Comparison of ENCODE assay signal across 9 cellular contexts in genomic region chr14:76348898-76349297, GRCh38. TPM values are rescaled to one million over a fixed set of nuclear protein-coding genes. Genes with fewer than 3 reads are reported as not detected.
A peak's percentile ranks its signal among the peaks of the same experiment; 100 is the strongest.
DNase-seq lines count a peak whose midpoint lies in the region; ATAC-seq and TF ChIP-seq lines count a peak whose summit lies in the region.
"Had no signal": no experiment of that assay in that cellular context is flagged by ENCODE, and none has a peak within 500 bp of the region (broad histone marks: within the 10 kb centered on the region; RNA-seq: fewer than 3 reads in every experiment).

No MANE protein-coding gene starts in this region.

- no peak overlapping the region for H3K9ac ChIP-seq in HUES48 (ENCODE audit: low read depth, low read length)
- no peak overlapping the region for H3K9ac ChIP-seq in MM.1S (ENCODE audit: low read length)

- H3K4me1 ChIP-seq in HUES48 (ENCODE audit: control insufficient read depth, insufficient read depth, low read length) (peaks cover 4% of the 10 kb centered on the region; the same call in 1 of the 2 replicates), adrenal gland (replicated peaks in 1 of 2) (peaks cover 0 to 6% of the 10 kb centered on the region in 2 donors), upper lobe of right lung (peaks cover 6% of the 10 kb centered on the region), MM.1S (ENCODE audit: low read length) (no peaks in the 10 kb centered on the region)

- ATAC-seq in left ventricle myocardium superior (peak; percentile 54), upper lobe of right lung (peak; percentile 15), GM19023 (IDR thresholded peaks at IDR 0.05; ENCODE audit: unreplicated experiment) (no peak)
- no peak for ATAC-seq in activated CD8-positive, alpha-beta T cell treated with anti-CD3 and anti-CD28 coated beads for 36 hours
- ATAC-seq: activated naive CD4-positive, alpha-beta T cell treated with anti-CD3 and anti-CD28 coated beads, Interleukin-2, amount 50 U/mL, for 72 hours had no signal

- TF ChIP-seq CTCF in adrenal gland (IDR thresholded peaks at IDR 0.05) (no peak), upper lobe of right lung (IDR thresholded peaks at IDR 0.05) (no peak), MM.1S (IDR thresholded peaks at IDR 0.05; ENCODE audit: low read length) (no peak)
- no peak for TF ChIP-seq CTCF in activated CD8-positive, alpha-beta T cell treated with anti-CD3 and anti-CD28 coated beads for 36 hours (IDR thresholded peaks at IDR 0.05)

- no peak for TF ChIP-seq POLR2A in adrenal gland (IDR thresholded peaks at IDR 0.05)

- DNase-seq in adrenal gland: peak in 6 of 7 donors; percentile 23 to 61 (median 32)
- no peak for DNase-seq in left ventricle myocardium superior
- no peak for DNase-seq in upper lobe of right lung
- no peak for DNase-seq in activated CD8-positive, alpha-beta T cell treated with anti-CD3 and anti-CD28 coated beads for 36 hours
- DNase-seq in MM.1S: no peak
- DNase-seq: NCI-H2107 had no signal

- no peak overlapping the region for H2AFZ ChIP-seq in MM.1S (ENCODE audit: low read length)

- no peak overlapping the region for H3K4me3 Mint-ChIP-seq in activated CD8-positive, alpha-beta T cell treated with anti-CD3 and anti-CD28 coated beads for 36 hours

- H3K27ac ChIP-seq in HUES48 (ENCODE audit: low read depth, low read length) (peak overlapping the region; percentile 32), adrenal gland (no peak overlapping the region), upper lobe of right lung (no peak overlapping the region), MM.1S (ENCODE audit: low read length) (no peak overlapping the region)

- H3K9me2 ChIP-seq in MM.1S (replicated peaks; ENCODE audit: insufficient read depth, low read length): no peaks in the 10 kb centered on the region

- no peak overlapping the region for H3K27ac Mint-ChIP-seq in activated CD8-positive, alpha-beta T cell treated with anti-CD3 and anti-CD28 coated beads for 36 hours
- H3K27ac Mint-ChIP-seq: activated naive CD4-positive, alpha-beta T cell treated with anti-CD3 and anti-CD28 coated beads, Interleukin-2, amount 50 U/mL, for 72 hours had no signal

- no peaks in the 10 kb centered on the region for H3F3A ChIP-seq in MM.1S (ENCODE audit: insufficient read depth, low read length)

- no peaks in the 10 kb centered on the region for H3K36me3 Mint-ChIP-seq in activated CD8-positive, alpha-beta T cell treated with anti-CD3 and anti-CD28 coated beads for 36 hours (ENCODE audit: low read depth)
- H3K36me3 Mint-ChIP-seq: activated naive CD4-positive, alpha-beta T cell treated with anti-CD3 and anti-CD28 coated beads, Interleukin-2, amount 50 U/mL, for 72 hours had no signal

- no peaks in the 10 kb centered on the region for H4K20me1 ChIP-seq in MM.1S (ENCODE audit: insufficient read depth, low read length)

- H3K4me1 Mint-ChIP-seq in activated CD8-positive, alpha-beta T cell treated with anti-CD3 and anti-CD28 coated beads for 36 hours (ENCODE audit: low read depth): no peaks in the 10 kb centered on the region

- POLR2A ChIA-PET in activated CD8-positive, alpha-beta T cell treated with anti-CD3 and anti-CD28 coated beads for 36 hours (lab: Charles Lee): no interaction called here

- no peaks in the 10 kb centered on the region for H3K36me3 ChIP-seq in HUES48 (ENCODE audit: control insufficient read depth, insufficient read depth, low read length)
- no peaks in the 10 kb centered on the region for H3K36me3 ChIP-seq in adrenal gland (replicated peaks in 1 of 2)
- H3K36me3 ChIP-seq in upper lobe of right lung: no peaks in the 10 kb centered on the region
- H3K36me3 ChIP-seq in MM.1S (replicated peaks; ENCODE audit: insufficient read depth, low read length): no peaks in the 10 kb centered on the region

- no peaks in the 10 kb centered on the region for H3K9me3 Mint-ChIP-seq in activated CD8-positive, alpha-beta T cell treated with anti-CD3 and anti-CD28 coated beads for 36 hours
- H3K9me3 Mint-ChIP-seq: activated naive CD4-positive, alpha-beta T cell treated with anti-CD3 and anti-CD28 coated beads, Interleukin-2, amount 50 U/mL, for 72 hours had no signal

- H3K4me3 ChIP-seq in HUES48 (ENCODE audit: low read depth, low read length) (no peak overlapping the region), adrenal gland (no peak overlapping the region), upper lobe of right lung (no peak overlapping the region), MM.1S (ENCODE audit: low read length) (no peak overlapping the region)

- H3K9me3 ChIP-seq in HUES48 (ENCODE audit: control insufficient read depth, insufficient read depth, low read length): no peaks in the 10 kb centered on the region
- no peaks in the 10 kb centered on the region for H3K9me3 ChIP-seq in adrenal gland (replicated peaks in 1 of 3)
- no peaks in the 10 kb centered on the region for H3K9me3 ChIP-seq in upper lobe of right lung
- no peaks in the 10 kb centered on the region for H3K9me3 ChIP-seq in MM.1S (replicated peaks; ENCODE audit: insufficient read depth, low read length)

- intact Hi-C loops in adrenal gland (cut with DNase I): no loop called here
- intact Hi-C loops in left ventricle myocardium superior (cut with micrococcal nuclease): no loop called here
- intact Hi-C loops in upper lobe of right lung (cut with DNase I): no loop called here
- intact Hi-C loops in activated CD8-positive, alpha-beta T cell treated with anti-CD3 and anti-CD28 coated beads for 36 hours (cut with micrococcal nuclease): no loop called here

- CTCF ChIA-PET in activated CD8-positive, alpha-beta T cell treated with anti-CD3 and anti-CD28 coated beads for 36 hours (lab: Charles Lee): interaction anchor here (7.6 kb wide), 1 partner anchor 296 kb away, joined by 108 read pairs; no protein-coding TSS in a partner anchor

- WGBS in adrenal gland, 4 donors: 20 to 45% (median 36%) methylated on average over 7 to 8 of the region's 8 CpGs

- H3K4me2 ChIP-seq in MM.1S (ENCODE audit: low read depth, low read length): no peak overlapping the region

- peaks cover 12% of the 10 kb centered on the region for H3K27me3 Mint-ChIP-seq in activated CD8-positive, alpha-beta T cell treated with anti-CD3 and anti-CD28 coated beads for 36 hours

- H3K27me3 ChIP-seq in HUES48 (ENCODE audit: control insufficient read depth, insufficient read depth, low read length) (peaks cover 29% of the 10 kb centered on the region), adrenal gland (no peaks in the 10 kb centered on the region), upper lobe of right lung (no peaks in the 10 kb centered on the region), MM.1S (replicated peaks; ENCODE audit: insufficient read depth, low read length) (no peaks in the 10 kb centered on the region)

- no peaks in the 10 kb centered on the region for H3K79me2 ChIP-seq in MM.1S (ENCODE audit: low read length)

RNA-seq across cellular contexts. Expression of gene ESRRB, which starts 27.0 kb away (rescaled TPM):
- total RNA-seq in adrenal gland (under 1 TPM in 5 of 8 donors, not detected in 3; 0.21 to 0.55 (median 0.31) TPM), left ventricle myocardium superior (4.6 TPM), upper lobe of right lung (not detected)
- polyA plus RNA-seq in adrenal gland: under 1 TPM in 1 of 3 donors, not detected in 2; 0.20 TPM
- under 1 TPM; 0.18 to 0.27 TPM for total RNA-seq in activated CD8-positive, alpha-beta T cell treated with anti-CD3 and anti-CD28 coated beads for 36 hours

Comparison
In these comparisons a context has a peak if more than half of its experiments do, and no peak if none do; other contexts are left out.
1. DNase-seq: peak in adrenal gland (6 of 7); none in left ventricle myocardium superior (single experiment), upper lobe of right lung (single experiment), activated CD8-positive, alpha-beta T cell treated with anti-CD3 and anti-CD28 coated beads for 36 hours (single experiment) and MM.1S (single experiment).
2. ATAC-seq: peak in left ventricle myocardium superior (single experiment) and upper lobe of right lung (single experiment); none in activated CD8-positive, alpha-beta T cell treated with anti-CD3 and anti-CD28 coated beads for 36 hours (single experiment) and GM19023 (single experiment).